Comparison of ENCODE assay signal across 10 cellular contexts in the genomic region with DNA sequence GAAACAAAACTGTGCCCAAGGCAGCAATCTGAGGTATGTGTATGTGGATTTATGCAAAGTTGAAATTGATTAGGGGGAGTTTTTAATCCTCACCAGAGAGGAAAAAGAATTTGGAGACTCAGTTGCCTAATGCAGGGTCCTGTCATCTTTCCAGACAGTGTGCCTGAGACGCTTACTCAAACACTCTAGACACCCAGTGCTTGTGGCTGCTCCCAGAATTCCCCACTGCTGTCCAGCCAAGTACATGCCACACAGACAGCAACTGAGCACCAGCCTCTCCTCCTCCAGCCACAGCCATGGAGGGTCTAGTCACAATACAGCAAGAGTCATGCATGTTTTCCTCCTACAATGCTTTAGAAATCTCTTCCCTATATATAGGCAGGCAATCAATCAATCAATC.
DNase-seq lines count a peak whose midpoint lies in the region; ATAC-seq and TF ChIP-seq lines count a peak whose summit lies in the region.
"Had no signal": no experiment of that assay in that cellular context is flagged by ENCODE, and none has a peak within 500 bp of the region (broad histone marks: within the 10 kb centered on the region; RNA-seq: fewer than 3 reads in every experiment).

No MANE protein-coding gene starts in this region.

- H3K9me3 ChIP-seq in HEK293 (ENCODE audit: control insufficient read depth, insufficient read depth, low read depth, low read length) (no peaks in the 10 kb centered on the region), mammary epithelial cell (replicated peaks; ENCODE audit: insufficient read depth, low read length) (no peaks in the 10 kb centered on the region), smooth muscle cell (replicated peaks; ENCODE audit: low read depth) (no peaks in the 10 kb centered on the region)

- BruUV-seq in mammary epithelial cell (replicated peaks; lab: Mats Ljungman, UMichigan) = no TSS peak

- no peak for ATAC-seq in GM18520 (IDR thresholded peaks at IDR 0.05; ENCODE audit: unreplicated experiment)

- H3K27ac Mint-ChIP-seq in activated naive CD8-positive, alpha-beta T cell treated with anti-CD3 and anti-CD28 coated beads for 36 hours = no peak overlapping the region

- H3K27ac ChIP-seq in HEK293 (ENCODE audit: extremely low read depth, low read depth, low read length) (peak overlapping the region; percentile 53; the same call in 1 of the 2 replicates), mammary epithelial cell (ENCODE audit: insufficient read depth, low read depth, low read length) (peak overlapping the region; percentile 62), smooth muscle cell (ENCODE audit: low read depth) (peak overlapping the region; percentile 99)

- H3K4me3 ChIP-seq in HEK293 (ENCODE audit: low read depth, low read length) (no peak overlapping the region), mammary epithelial cell (replicated peaks in 1 of 3; ENCODE audit: insufficient read depth in 1 of 3, low read depth in 2 of 3, low read length in 3 of 3) (no peak overlapping the region), smooth muscle cell (no peak overlapping the region)

- dilution Hi-C loops in mammary epithelial cell (cut with HindIII; ENCODE audit: low sequenced_read_pairs) = no loop called here

- H3K27me3 Mint-ChIP-seq in activated naive CD8-positive, alpha-beta T cell treated with anti-CD3 and anti-CD28 coated beads for 36 hours = no peaks in the 10 kb centered on the region

- TF ChIP-seq CTCF in HEK293 (tag by site-specific recombination; IDR thresholded peaks at IDR 0.05) (no peak), mammary epithelial cell (conservative IDR thresholded peaks at IDR 0.05 in 1 of 2, IDR thresholded peaks at IDR 0.05 in 1 of 2; ENCODE audit: extremely low read depth in 1 of 2, insufficient read depth in 1 of 2, low read depth in 1 of 2, low read length in 2 of 2) (no peak), smooth muscle cell (IDR thresholded peaks at IDR 0.05; ENCODE audit: borderline replicate concordance, insufficient read depth, poor library complexity, severe bottlenecking) (no peak)

- in situ Hi-C loops in mammary epithelial cell (cut with MboI; ENCODE audit: low sequenced_read_pairs in 2 of 2) = no loop called here

- peaks cover 26% of the 10 kb centered on the region for H3K36me3 Mint-ChIP-seq in activated naive CD8-positive, alpha-beta T cell treated with anti-CD3 and anti-CD28 coated beads for 36 hours

- DNase-seq in mammary epithelial cell (no peak), islet precursor cell (peak; percentile 74), smooth muscle cell (lab: John Stamatoyannopoulos, UW; ENCODE audit: unreplicated experiment) (no peak), NCI-H524 (lab: John Stamatoyannopoulos, UW) (no peak)
- DNase-seq in stimulated activated CD4-positive, alpha-beta T cell treated with anti-CD3 and anti-CD28 coated beads, Interleukin-2, amount 100 ng/mL, for 24 hours = no peak
- no peak for DNase-seq in activated naive CD8-positive, alpha-beta T cell treated with anti-CD3 and anti-CD28 coated beads for 36 hours
- DNase-seq: central memory CD4-positive, alpha-beta T cell; Kasumi-1 had no signal

- peaks cover 16 to 26% of the 10 kb centered on the region in 2 experiments; a peak in 2 of 3 replicates for H3K36me3 ChIP-seq in HEK293 (ENCODE audit: control insufficient read depth in 2 of 2, insufficient read depth in 1 of 2, low read length in 2 of 2)
- peaks cover 9% of the 10 kb centered on the region for H3K36me3 ChIP-seq in mammary epithelial cell (ENCODE audit: insufficient read depth, low read length)
- H3K36me3 ChIP-seq in smooth muscle cell (ENCODE audit: low read depth) = no peaks in the 10 kb centered on the region

- H3K79me2 ChIP-seq in mammary epithelial cell (ENCODE audit: insufficient read depth, low read length) (no peaks in the 10 kb centered on the region), smooth muscle cell (ENCODE audit: low read depth) (no peaks in the 10 kb centered on the region)

- peaks cover 3% of the 10 kb centered on the region for H3K4me1 Mint-ChIP-seq in activated naive CD8-positive, alpha-beta T cell treated with anti-CD3 and anti-CD28 coated beads for 36 hours

- intact Hi-C loops in mammary epithelial cell (cut with micrococcal nuclease) = no loop called here

- H3K4me1 ChIP-seq in HEK293 (ENCODE audit: control insufficient read depth, insufficient read depth, low read length) = peaks cover 32% of the 10 kb centered on the region
- H3K4me1 ChIP-seq in mammary epithelial cell (ENCODE audit: insufficient read depth, low read length) = peaks cover 38% of the 10 kb centered on the region
- peaks cover 17% of the 10 kb centered on the region for H3K4me1 ChIP-seq in smooth muscle cell (ENCODE audit: low read depth)

- WGBS in mammary epithelial cell (ENCODE audit: low coverage, missing lambda C conversion rate) = 57% methylated on average over 1 of the region's 1 CpG
- WGBS in smooth muscle cell (ENCODE audit: low lambda C conversion rate) = 0% methylated on average over 1 of the region's 1 CpG

- CTCF ChIA-PET in HEK293 (lab: Yijun Ruan, JAX) = interaction anchor here (0.7 kb wide), 1 partner anchor 614 kb away, joined by 3 read pairs; no protein-coding TSS in a partner anchor
- CTCF ChIA-PET in mammary epithelial cell (lab: Charles Lee; ENCODE audit: low non-redundant PET) = no interaction called here

- no peaks in the 10 kb centered on the region for H3K9me3 Mint-ChIP-seq in activated naive CD8-positive, alpha-beta T cell treated with anti-CD3 and anti-CD28 coated beads for 36 hours

- peaks cover 24% of the 10 kb centered on the region for H3F3A ChIP-seq in smooth muscle cell (ENCODE audit: low read depth)

- no peak overlapping the region for H3K4me3 Mint-ChIP-seq in activated naive CD8-positive, alpha-beta T cell treated with anti-CD3 and anti-CD28 coated beads for 36 hours

- no peaks in the 10 kb centered on the region for H4K20me1 ChIP-seq in mammary epithelial cell (ENCODE audit: insufficient read depth, low read length)
- peaks cover 3% of the 10 kb centered on the region for H4K20me1 ChIP-seq in smooth muscle cell (ENCODE audit: low read depth)

- H3K4me2 ChIP-seq in mammary epithelial cell (ENCODE audit: insufficient read depth, low read depth, low read length) (no peak overlapping the region), smooth muscle cell (peak overlapping the region; percentile 81)

- H3K9ac ChIP-seq in mammary epithelial cell (ENCODE audit: insufficient read depth, low read length) (no peak overlapping the region), smooth muscle cell (ENCODE audit: low read depth) (peak overlapping the region; percentile 97)

- H2AFZ ChIP-seq in mammary epithelial cell (ENCODE audit: low read depth, low read length) = peak overlapping the region; percentile 68
- H2AFZ ChIP-seq in smooth muscle cell (ENCODE audit: low read depth) = no peak overlapping the region

- POLR2A ChIA-PET in HEK293 (lab: Yijun Ruan, JAX) = no interaction called here

- no peaks in the 10 kb centered on the region for H3K27me3 ChIP-seq in mammary epithelial cell (ENCODE audit: insufficient read depth, low read length)
- no peaks in the 10 kb centered on the region for H3K27me3 ChIP-seq in smooth muscle cell (ENCODE audit: low read depth)

TF ChIP-seq in HEK293, 187 proteins besides CTCF, POLR2A, EP300 and RAD21:
- TF ChIP-seq ZNF433 (tag by site-specific recombination; IDR thresholded peaks at IDR 0.05; ENCODE audit: low read depth) = no peak
- no peak for TF ChIP-seq ZNF548 (tag by site-specific recombination; IDR thresholded peaks at IDR 0.05)
- TF ChIP-seq, protein P1, sequence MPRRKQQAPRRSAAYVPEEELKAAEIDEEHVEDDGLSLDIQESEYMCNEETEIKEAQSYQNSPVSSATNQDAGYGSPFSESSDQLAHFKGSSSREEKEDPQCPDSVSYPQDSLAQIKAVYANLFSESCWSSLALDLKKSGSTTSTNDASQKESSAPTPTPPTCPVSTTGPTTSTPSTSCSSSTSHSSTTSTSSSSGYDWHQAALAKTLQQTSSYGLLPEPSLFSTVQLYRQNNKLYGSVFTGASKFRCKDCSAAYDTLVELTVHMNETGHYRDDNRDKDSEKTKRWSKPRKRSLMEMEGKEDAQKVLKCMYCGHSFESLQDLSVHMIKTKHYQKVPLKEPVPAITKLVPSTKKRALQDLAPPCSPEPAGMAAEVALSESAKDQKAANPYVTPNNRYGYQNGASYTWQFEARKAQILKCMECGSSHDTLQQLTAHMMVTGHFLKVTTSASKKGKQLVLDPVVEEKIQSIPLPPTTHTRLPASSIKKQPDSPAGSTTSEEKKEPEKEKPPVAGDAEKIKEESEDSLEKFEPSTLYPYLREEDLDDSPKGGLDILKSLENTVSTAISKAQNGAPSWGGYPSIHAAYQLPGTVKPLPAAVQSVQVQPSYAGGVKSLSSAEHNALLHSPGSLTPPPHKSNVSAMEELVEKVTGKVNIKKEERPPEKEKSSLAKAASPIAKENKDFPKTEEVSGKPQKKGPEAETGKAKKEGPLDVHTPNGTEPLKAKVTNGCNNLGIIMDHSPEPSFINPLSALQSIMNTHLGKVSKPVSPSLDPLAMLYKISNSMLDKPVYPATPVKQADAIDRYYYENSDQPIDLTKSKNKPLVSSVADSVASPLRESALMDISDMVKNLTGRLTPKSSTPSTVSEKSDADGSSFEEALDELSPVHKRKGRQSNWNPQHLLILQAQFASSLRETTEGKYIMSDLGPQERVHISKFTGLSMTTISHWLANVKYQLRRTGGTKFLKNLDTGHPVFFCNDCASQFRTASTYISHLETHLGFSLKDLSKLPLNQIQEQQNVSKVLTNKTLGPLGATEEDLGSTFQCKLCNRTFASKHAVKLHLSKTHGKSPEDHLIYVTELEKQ (tag by site-specific recombination; IDR thresholded peaks at IDR 0.05; ENCODE audit: borderline replicate concordance) = peak; percentile 28; the same call in 1 of the 2 replicates
- TF ChIP-seq, protein P2, sequence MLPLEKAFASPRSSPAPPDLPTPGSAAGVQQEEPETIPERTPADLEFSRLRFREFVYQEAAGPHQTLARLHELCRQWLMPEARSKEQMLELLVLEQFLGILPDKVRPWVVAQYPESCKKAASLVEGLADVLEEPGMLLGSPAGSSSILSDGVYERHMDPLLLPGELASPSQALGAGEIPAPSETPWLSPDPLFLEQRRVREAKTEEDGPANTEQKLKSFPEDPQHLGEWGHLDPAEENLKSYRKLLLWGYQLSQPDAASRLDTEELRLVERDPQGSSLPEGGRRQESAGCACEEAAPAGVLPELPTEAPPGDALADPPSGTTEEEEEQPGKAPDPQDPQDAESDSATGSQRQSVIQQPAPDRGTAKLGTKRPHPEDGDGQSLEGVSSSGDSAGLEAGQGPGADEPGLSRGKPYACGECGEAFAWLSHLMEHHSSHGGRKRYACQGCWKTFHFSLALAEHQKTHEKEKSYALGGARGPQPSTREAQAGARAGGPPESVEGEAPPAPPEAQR (tag by site-specific recombination; IDR thresholded peaks at IDR 0.05) = no peak
TF ChIP-seq in HEK293: peak in this region for 1.
